In genomic region chr2:86105252-86105968, GRCh38 we compare ENCODE assay signal across 1 cellular context.
TF ChIP-seq lines count a peak whose summit lies in the region.

Gene POLR1A (minus strand): TSS chr2:86105886. CDS start chr2:86105776, 110 bp downstream.

TF ChIP-seq in HepG2, 621 proteins besides CTCF, POLR2A, EP300 and RAD21 (continued from another document and continues in another):
- TF ChIP-seq TEAD2 (CRISPR knock-in tag; IDR thresholded peaks at IDR 0.05), result no peak
- TF ChIP-seq MTERF4 (CRISPR knock-in tag; IDR thresholded peaks at IDR 0.05), result peak; percentile 44; the same call in 1 of the 2 replicates
- no peak for TF ChIP-seq FOXO4 (CRISPR knock-in tag; conservative IDR thresholded peaks at IDR 0.05)
- no peak for TF ChIP-seq ZBTB44 (CRISPR knock-in tag; IDR thresholded peaks at IDR 0.05)
- TF ChIP-seq ZNF83 (CRISPR knock-in tag; IDR thresholded peaks at IDR 0.05; ENCODE audit: borderline replicate concordance), result 0 out of 2 replicates have a peak, but pooled peaks have one; percentile 66
- TF ChIP-seq ZUFSP (CRISPR knock-in tag; IDR thresholded peaks at IDR 0.05; ENCODE audit: borderline replicate concordance), result no peak
- 0 out of 2 replicates have a peak, but pooled peaks have one; percentile 13 for TF ChIP-seq SP4 (CRISPR knock-in tag; IDR thresholded peaks at IDR 0.05)
- no peak for TF ChIP-seq ZNF746 (CRISPR knock-in tag; IDR thresholded peaks at IDR 0.05)
- no peak for TF ChIP-seq MZF1 (CRISPR knock-in tag; IDR thresholded peaks at IDR 0.05; ENCODE audit: borderline replicate concordance)
- peak; percentile 13 for TF ChIP-seq ZEB1 (IDR thresholded peaks at IDR 0.05; ENCODE audit: insufficient replicate concordance, low read depth)
- TF ChIP-seq ZNF770 (CRISPR knock-in tag; IDR thresholded peaks at IDR 0.05), result no peak
- TF ChIP-seq XBP1 (CRISPR knock-in tag; IDR thresholded peaks at IDR 0.05), result no peak
- TF ChIP-seq ZNF207 (IDR thresholded peaks at IDR 0.05; ENCODE audit: borderline replicate concordance), result no peak
- no peak for TF ChIP-seq HMGA1 (CRISPR knock-in tag; conservative IDR thresholded peaks at IDR 0.05)
- TF ChIP-seq NFKBIZ (CRISPR knock-in tag; IDR thresholded peaks at IDR 0.05), result 0 out of 2 replicates have a peak, but pooled peaks have one; percentile 9
- no peak for TF ChIP-seq FOSL1 (CRISPR knock-in tag; IDR thresholded peaks at IDR 0.05; ENCODE audit: borderline replicate concordance)
- TF ChIP-seq FOXP1 (IDR thresholded peaks at IDR 0.05), result no peak
- TF ChIP-seq FOXP1 (CRISPR knock-in tag; IDR thresholded peaks at IDR 0.05), result no peak
- TF ChIP-seq ZIK1 (CRISPR knock-in tag; IDR thresholded peaks at IDR 0.05; ENCODE audit: borderline replicate concordance, low read depth), result no peak; the same call in 1 of the 2 replicates
- no peak for TF ChIP-seq MTA3 (CRISPR knock-in tag; IDR thresholded peaks at IDR 0.05)
- TF ChIP-seq KAT7 (CRISPR knock-in tag; IDR thresholded peaks at IDR 0.05; ENCODE audit: borderline replicate concordance), result peak; percentile 76; the same call in 1 of the 2 replicates
- no peak for TF ChIP-seq ZNF318 (CRISPR knock-in tag; IDR thresholded peaks at IDR 0.05)
- no peak for TF ChIP-seq ETS1 (CRISPR knock-in tag; IDR thresholded peaks at IDR 0.05)
- TF ChIP-seq ZBTB7A (CRISPR knock-in tag; IDR thresholded peaks at IDR 0.05), result no peak
- no peak for TF ChIP-seq FOXJ3 (CRISPR knock-in tag; IDR thresholded peaks at IDR 0.05; ENCODE audit: borderline replicate concordance)
- no peak; the same call in 1 of the 2 replicates for TF ChIP-seq ZNF800 (CRISPR knock-in tag; IDR thresholded peaks at IDR 0.05)
- TF ChIP-seq ZNF484 (CRISPR knock-in tag; IDR thresholded peaks at IDR 0.05; ENCODE audit: borderline replicate concordance, low read depth), result no peak
- no peak for TF ChIP-seq ZMAT5 (CRISPR knock-in tag; IDR thresholded peaks at IDR 0.05; ENCODE audit: borderline replicate concordance, low read depth)
- no peak for TF ChIP-seq CBX2 (IDR thresholded peaks at IDR 0.05; ENCODE audit: low read depth, low read length)
- TF ChIP-seq CBX2 (CRISPR knock-in tag; IDR thresholded peaks at IDR 0.05; ENCODE audit: low read depth), result no peak
- no peak for TF ChIP-seq SIX1 (CRISPR knock-in tag; IDR thresholded peaks at IDR 0.05; ENCODE audit: borderline replicate concordance)
- TF ChIP-seq ZNF275 (CRISPR knock-in tag; IDR thresholded peaks at IDR 0.05; ENCODE audit: borderline replicate concordance), result no peak
- TF ChIP-seq ZBTB26 (CRISPR knock-in tag; IDR thresholded peaks at IDR 0.05; ENCODE audit: borderline replicate concordance), result 0 out of 2 replicates have a peak, but pooled peaks have one; percentile 32
- TF ChIP-seq ZNF496 (CRISPR knock-in tag; IDR thresholded peaks at IDR 0.05; ENCODE audit: insufficient replicate concordance), result no peak
- no peak for TF ChIP-seq ZNF333 (CRISPR knock-in tag; IDR thresholded peaks at IDR 0.05; ENCODE audit: borderline replicate concordance)
